ENCODE assay signal across 26 cellular contexts in the genomic region with DNA sequence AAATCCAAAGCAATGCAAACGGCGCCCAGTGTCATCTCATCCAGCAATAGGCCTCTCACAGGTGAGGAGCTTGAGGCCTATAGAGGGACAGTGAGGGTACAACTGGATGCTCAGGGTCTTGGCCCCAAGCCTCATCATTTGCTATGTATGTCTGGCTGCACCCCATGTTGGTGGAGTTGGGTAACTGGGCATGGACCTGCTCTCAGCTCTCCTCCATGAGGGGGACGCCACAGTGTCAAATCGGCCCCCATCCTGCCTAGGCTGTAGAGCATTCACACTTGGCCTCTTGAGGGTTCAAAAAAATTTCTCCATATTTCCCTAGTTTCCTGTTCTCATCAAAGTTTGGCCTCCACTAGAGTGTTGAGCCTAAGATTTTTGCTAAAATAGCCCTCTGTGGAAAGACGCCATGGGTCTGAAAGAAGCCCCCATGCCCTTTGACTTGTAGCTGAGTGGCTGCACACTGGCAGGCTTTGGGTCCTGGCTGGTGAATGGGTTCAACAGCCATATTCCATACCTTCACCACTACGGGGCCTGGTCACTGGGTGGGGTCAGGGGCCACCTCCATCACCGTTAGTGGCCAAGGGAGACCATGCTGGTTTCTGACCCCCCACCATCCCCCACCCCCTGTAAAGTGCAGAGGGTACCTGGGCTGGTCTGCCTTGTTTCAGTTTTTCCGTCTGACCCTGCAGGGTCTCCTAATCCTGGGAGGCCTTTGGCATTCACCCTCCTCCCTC.
"Had no signal": no experiment of that assay in that cellular context is flagged by ENCODE, and none has a peak within 500 bp of the region (broad histone marks: within the 10 kb centered on the region; RNA-seq: fewer than 3 reads in every experiment).

No MANE protein-coding gene starts in this region.

- H3K27ac ChIP-seq: brain microvascular endothelial cell, SJCRH30, VCaP had no signal

- H3K4me1 Mint-ChIP-seq: activated CD4-positive, alpha-beta memory T cell treated with anti-CD3 and anti-CD28 coated beads, Interleukin-2, amount 10 ng/mL, durations not matched to agents 7 days and 5 days; activated naive CD4-positive, alpha-beta T cell treated with anti-CD3 and anti-CD28 coated beads, Interleukin-2, amount 10 ng/mL, durations not matched to agents 7 days and 5 days; activated naive CD8-positive, alpha-beta T cell treated with anti-CD3 and anti-CD28 coated beads for 36 hours had no signal

- H3K4me3 Mint-ChIP-seq: activated CD4-positive, alpha-beta memory T cell treated with anti-CD3 and anti-CD28 coated beads, Interleukin-2, amount 10 ng/mL, durations not matched to agents 7 days and 5 days; activated naive CD4-positive, alpha-beta T cell treated with anti-CD3 and anti-CD28 coated beads, Interleukin-2, amount 10 ng/mL, durations not matched to agents 7 days and 5 days; activated naive CD8-positive, alpha-beta T cell treated with anti-CD3 and anti-CD28 coated beads for 36 hours; activated T-cell treated with anti-CD3 and anti-CD28 coated beads, Interleukin-2, amount 50 U/mL, for 72 hours had no signal

- H3K4me1 ChIP-seq: SJCRH30 had no signal

- H3K36me3 ChIP-seq: brain microvascular endothelial cell, MG63, SJCRH30 had no signal

- ATAC-seq: activated T-cell treated with anti-CD3 and anti-CD28 coated beads, Interleukin-2, amount 50 U/mL, for 72 hours had no signal

- H3K27ac Mint-ChIP-seq: activated CD4-positive, alpha-beta memory T cell treated with anti-CD3 and anti-CD28 coated beads, Interleukin-2, amount 10 ng/mL, durations not matched to agents 7 days and 5 days; activated naive CD4-positive, alpha-beta T cell treated with anti-CD3 and anti-CD28 coated beads, Interleukin-2, amount 10 ng/mL, durations not matched to agents 7 days and 5 days; activated naive CD8-positive, alpha-beta T cell treated with anti-CD3 and anti-CD28 coated beads for 36 hours; activated T-cell treated with anti-CD3 and anti-CD28 coated beads, Interleukin-2, amount 50 U/mL, for 72 hours; activated T-helper 2 cell treated with anti-CD3 and anti-CD28 coated beads, Interferon-gamma antibody, Interleukin-2, Interleukin-4, amounts not matched to agents 10 μg/mL and 5 μg/mL and 100 μg/mL, durations not matched to agents 14 hours and 24 hours and 36 hours had no signal

- H3K9me3 Mint-ChIP-seq: activated CD4-positive, alpha-beta memory T cell treated with anti-CD3 and anti-CD28 coated beads, Interleukin-2, amount 10 ng/mL, durations not matched to agents 7 days and 5 days; activated naive CD4-positive, alpha-beta T cell treated with anti-CD3 and anti-CD28 coated beads, Interleukin-2, amount 10 ng/mL, durations not matched to agents 7 days and 5 days; activated naive CD8-positive, alpha-beta T cell treated with anti-CD3 and anti-CD28 coated beads for 36 hours; activated T-cell treated with anti-CD3 and anti-CD28 coated beads, Interleukin-2, amount 50 U/mL, for 72 hours; activated T-helper 2 cell treated with anti-CD3 and anti-CD28 coated beads, Interferon-gamma antibody, Interleukin-2, Interleukin-4, amounts not matched to agents 10 μg/mL and 5 μg/mL and 100 μg/mL, durations not matched to agents 14 hours and 24 hours and 36 hours had no signal

- H3K4me3 ChIP-seq: MG63, SJCRH30 had no signal

- H3K27me3 ChIP-seq: brain microvascular endothelial cell, MG63 had no signal

- H3K9me3 ChIP-seq: MG63, SJCRH30, SK-N-SH had no signal

- DNase-seq: activated CD4-positive, alpha-beta memory T cell treated with anti-CD3 and anti-CD28 coated beads, Interleukin-2, amount 10 ng/mL, durations not matched to agents 7 days and 5 days; activated CD4-positive, alpha-beta T cell treated with anti-CD3 and anti-CD28 coated beads, Interleukin-2, amount 50 U/mL, for 1 hour; activated CD4-positive, CD25-positive, alpha-beta regulatory T cell; activated gamma-delta T cell treated with Interleukin-2 at 50 U/mL for 16 hours; activated naive CD4-positive, alpha-beta T cell treated with anti-CD3 and anti-CD28 coated beads, Interleukin-2, amount 10 ng/mL, durations not matched to agents 7 days and 5 days; activated naive CD8-positive, alpha-beta T cell treated with anti-CD3 and anti-CD28 coated beads for 36 hours; activated T-cell treated with anti-CD3 and anti-CD28 coated beads for 4 hours; activated T-cell treated with anti-CD3 and anti-CD28 coated beads, Interleukin-2, amount 50 U/mL, for 72 hours; brain microvascular endothelial cell; MG63; MV-4-11; NCI-H1092 treated with DMSO at 0.1 percent for 48 hours; NCI-H1417 treated with DMSO at 0.1 percent for 48 hours; NCI-H1694; NCI-H2029; NCI-H2107; NCI-H2171 treated with DMSO at 0.1 percent for 48 hours; NCI-H345; NCI-H510A; NCI-H526 treated with DMSO at 0.1 percent for 48 hours; NCI-H82; SJCRH30; SK-N-SH; T-helper 1 cell had no signal

- H3K36me3 Mint-ChIP-seq: activated naive CD4-positive, alpha-beta T cell treated with anti-CD3 and anti-CD28 coated beads, Interleukin-2, amount 10 ng/mL, durations not matched to agents 7 days and 5 days; activated naive CD8-positive, alpha-beta T cell treated with anti-CD3 and anti-CD28 coated beads for 36 hours had no signal
